Comparison of ENCODE assay signal across 13 cellular contexts in the genomic region with DNA sequence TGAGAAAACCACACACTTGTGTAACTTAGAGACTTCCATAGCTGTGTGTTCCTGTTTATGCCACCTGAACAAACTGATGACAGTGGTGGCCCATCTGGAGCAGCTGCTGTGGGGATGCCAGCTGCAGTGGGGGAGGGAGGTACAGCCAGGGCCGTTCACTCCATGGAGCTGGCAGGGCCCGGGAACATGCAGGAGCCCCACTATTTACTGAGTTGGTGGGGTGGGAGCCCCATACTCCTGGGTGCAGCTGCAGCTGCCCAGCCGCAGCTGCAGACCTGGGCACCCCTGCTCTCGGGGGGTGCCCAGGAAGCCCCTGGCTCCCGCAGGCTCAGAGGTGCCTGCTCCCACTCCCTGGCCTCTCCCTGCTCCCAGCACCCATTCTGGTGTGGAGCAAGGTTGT.
A peak's percentile ranks its signal among the peaks of the same experiment; 100 is the strongest.
DNase-seq lines count a peak whose midpoint lies in the region; TF ChIP-seq lines count a peak whose summit lies in the region.
"Had no signal": no experiment of that assay in that cellular context is flagged by ENCODE, and none has a peak within 500 bp of the region (broad histone marks: within the 10 kb centered on the region; RNA-seq: fewer than 3 reads in every experiment).

No MANE protein-coding gene starts in this region.

- TF ChIP-seq CTCF in suprapubic skin (IDR thresholded peaks at IDR 0.05) (no peak), transverse colon (IDR thresholded peaks at IDR 0.05) (no peak)

- no CpG with 5 or more reads among the region's 5 CpGs for WGBS in suprapubic skin
- 85% methylated on average over 2 of the region's 5 CpGs; no CpG with 5 or more reads in 1 of the 2 donors for WGBS in transverse colon (ENCODE audit: low coverage in 1 of 2), 2 donors

- H3K27me3 ChIP-seq in suprapubic skin (no peaks in the 10 kb centered on the region), transverse colon (no peaks in the 10 kb centered on the region)
- H3K27me3 ChIP-seq: BE2C had no signal

- no peak overlapping the region for H3K4me3 ChIP-seq in suprapubic skin
- H3K4me3 ChIP-seq in transverse colon = no peak overlapping the region

- intact Hi-C loops in transverse colon (cut with DNase I; ENCODE audit: low total_unique reads) = no loop called here

- in situ Hi-C loops in ACHN (cut with HindIII; ENCODE audit: low pct_ligation_motif_present, low pct_unique_long_range_greater_than_20kb, low sequenced_read_pairs) = no loop called here
- in situ Hi-C loops in transverse colon (cut with MboI; ENCODE audit: low pct_ligation_motif_present in 1 of 4, low pct_unique_long_range_greater_than_20kb in 1 of 4, low sequenced_read_pairs in 3 of 4) = no loop called here

- H3K4me1 ChIP-seq in suprapubic skin = no peaks in the 10 kb centered on the region
- H3K4me1 ChIP-seq in transverse colon = no peaks in the 10 kb centered on the region
- H3K4me1 ChIP-seq: BE2C had no signal

- H3K36me3 ChIP-seq in suprapubic skin (no peaks in the 10 kb centered on the region), transverse colon (no peaks in the 10 kb centered on the region)
- H3K36me3 ChIP-seq: BE2C had no signal

- peak; percentile 68 for DNase-seq in NCI-H510A (lab: John Stamatoyannopoulos, UW)
- no peak for DNase-seq in NCI-H510A treated with DMSO at 0.1 percent for 48 hours (lab: John Stamatoyannopoulos, UW)
- DNase-seq in DMS53 treated with DMSO at 0.1 percent for 48 hours (lab: John Stamatoyannopoulos, UW; ENCODE audit: unreplicated experiment) = peak; percentile 13
- DNase-seq in SW480 (ENCODE audit: low spot score) = peak; percentile 37
- no peak for DNase-seq in suprapubic skin (ENCODE audit: low spot score in 2 of 2)
- DNase-seq in ACHN = no peak
- DNase-seq in transverse colon = no peak
- DNase-seq: BE2C; C1 segment of cervical spinal cord; CD4-positive, CD25-positive, alpha-beta regulatory T cell; CD8-positive, alpha-beta memory T cell; H9; IMR-90 had no signal

- no peak for TF ChIP-seq POLR2A in suprapubic skin (IDR thresholded peaks at IDR 0.05)
- no peak for TF ChIP-seq POLR2A in transverse colon (IDR thresholded peaks at IDR 0.05)

- H3K9me3 ChIP-seq in suprapubic skin (no peaks in the 10 kb centered on the region), transverse colon (no peaks in the 10 kb centered on the region)
- H3K9me3 ChIP-seq: BE2C had no signal

- TF ChIP-seq EP300 in suprapubic skin (IDR thresholded peaks at IDR 0.05) (no peak), transverse colon (IDR thresholded peaks at IDR 0.05; ENCODE audit: low read depth) (no peak)

- H3K27ac ChIP-seq in suprapubic skin = no peak overlapping the region
- H3K27ac ChIP-seq in transverse colon = no peak overlapping the region

Comparison
In these comparisons a context has a peak if more than half of its experiments do, and no peak if none do; other contexts are left out.
1. DNase-seq: peak in NCI-H510A (single experiment), DMS53 treated with DMSO at 0.1 percent for 48 hours (single experiment) and SW480 (single experiment); none in NCI-H510A treated with DMSO at 0.1 percent for 48 hours (single experiment), suprapubic skin (0 of 2), ACHN (single experiment) and transverse colon (single experiment).